1 cellular context compared by ENCODE assay signal in the genomic region with DNA sequence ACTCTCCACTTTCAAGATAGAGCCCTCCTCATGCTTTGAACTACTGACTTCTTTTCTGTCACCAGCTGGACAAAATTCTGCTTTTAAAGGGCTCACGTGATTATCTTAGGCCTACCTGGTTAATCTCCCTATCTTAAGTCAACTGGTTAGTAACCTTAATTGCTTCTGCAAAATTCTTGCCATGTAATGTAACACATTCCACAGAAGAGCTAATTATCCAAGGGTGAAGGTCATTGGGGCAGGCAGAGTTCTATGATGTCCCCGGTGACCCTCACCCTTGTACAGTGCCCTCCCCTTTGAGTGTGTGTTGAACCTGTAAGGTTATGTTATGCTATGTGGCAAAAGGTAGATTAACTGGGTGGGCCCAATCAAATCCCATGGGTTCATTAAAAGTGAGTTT.
TF ChIP-seq lines count a peak whose summit lies in the region.

No MANE protein-coding gene starts in this region.

TF ChIP-seq in HepG2, 621 proteins besides CTCF, POLR2A, EP300 and RAD21 (continued from another document and continues in another):
- TF ChIP-seq, protein P1, sequence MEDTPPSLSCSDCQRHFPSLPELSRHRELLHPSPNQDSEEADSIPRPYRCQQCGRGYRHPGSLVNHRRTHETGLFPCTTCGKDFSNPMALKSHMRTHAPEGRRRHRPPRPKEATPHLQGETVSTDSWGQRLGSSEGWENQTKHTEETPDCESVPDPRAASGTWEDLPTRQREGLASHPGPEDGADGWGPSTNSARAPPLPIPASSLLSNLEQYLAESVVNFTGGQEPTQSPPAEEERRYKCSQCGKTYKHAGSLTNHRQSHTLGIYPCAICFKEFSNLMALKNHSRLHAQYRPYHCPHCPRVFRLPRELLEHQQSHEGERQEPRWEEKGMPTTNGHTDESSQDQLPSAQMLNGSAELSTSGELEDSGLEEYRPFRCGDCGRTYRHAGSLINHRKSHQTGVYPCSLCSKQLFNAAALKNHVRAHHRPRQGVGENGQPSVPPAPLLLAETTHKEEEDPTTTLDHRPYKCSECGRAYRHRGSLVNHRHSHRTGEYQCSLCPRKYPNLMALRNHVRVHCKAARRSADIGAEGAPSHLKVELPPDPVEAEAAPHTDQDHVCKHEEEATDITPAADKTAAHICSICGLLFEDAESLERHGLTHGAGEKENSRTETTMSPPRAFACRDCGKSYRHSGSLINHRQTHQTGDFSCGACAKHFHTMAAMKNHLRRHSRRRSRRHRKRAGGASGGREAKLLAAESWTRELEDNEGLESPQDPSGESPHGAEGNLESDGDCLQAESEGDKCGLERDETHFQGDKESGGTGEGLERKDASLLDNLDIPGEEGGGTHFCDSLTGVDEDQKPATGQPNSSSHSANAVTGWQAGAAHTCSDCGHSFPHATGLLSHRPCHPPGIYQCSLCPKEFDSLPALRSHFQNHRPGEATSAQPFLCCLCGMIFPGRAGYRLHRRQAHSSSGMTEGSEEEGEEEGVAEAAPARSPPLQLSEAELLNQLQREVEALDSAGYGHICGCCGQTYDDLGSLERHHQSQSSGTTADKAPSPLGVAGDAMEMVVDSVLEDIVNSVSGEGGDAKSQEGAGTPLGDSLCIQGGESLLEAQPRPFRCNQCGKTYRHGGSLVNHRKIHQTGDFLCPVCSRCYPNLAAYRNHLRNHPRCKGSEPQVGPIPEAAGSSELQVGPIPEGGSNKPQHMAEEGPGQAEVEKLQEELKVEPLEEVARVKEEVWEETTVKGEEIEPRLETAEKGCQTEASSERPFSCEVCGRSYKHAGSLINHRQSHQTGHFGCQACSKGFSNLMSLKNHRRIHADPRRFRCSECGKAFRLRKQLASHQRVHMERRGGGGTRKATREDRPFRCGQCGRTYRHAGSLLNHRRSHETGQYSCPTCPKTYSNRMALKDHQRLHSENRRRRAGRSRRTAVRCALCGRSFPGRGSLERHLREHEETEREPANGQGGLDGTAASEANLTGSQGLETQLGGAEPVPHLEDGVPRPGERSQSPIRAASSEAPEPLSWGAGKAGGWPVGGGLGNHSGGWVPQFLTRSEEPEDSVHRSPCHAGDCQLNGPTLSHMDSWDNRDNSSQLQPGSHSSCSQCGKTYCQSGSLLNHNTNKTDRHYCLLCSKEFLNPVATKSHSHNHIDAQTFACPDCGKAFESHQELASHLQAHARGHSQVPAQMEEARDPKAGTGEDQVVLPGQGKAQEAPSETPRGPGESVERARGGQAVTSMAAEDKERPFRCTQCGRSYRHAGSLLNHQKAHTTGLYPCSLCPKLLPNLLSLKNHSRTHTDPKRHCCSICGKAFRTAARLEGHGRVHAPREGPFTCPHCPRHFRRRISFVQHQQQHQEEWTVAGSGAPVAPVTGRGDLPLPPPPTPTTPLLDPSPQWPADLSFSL (CRISPR knock-in tag; IDR thresholded peaks at IDR 0.05) = no peak
- TF ChIP-seq NAIF1 (CRISPR knock-in tag; IDR thresholded peaks at IDR 0.05; ENCODE audit: borderline replicate concordance) (no peak), NR2F1 (CRISPR knock-in tag; IDR thresholded peaks at IDR 0.05) (peak; percentile 49 to 80; a peak in 3 of 4 replicates), MED1 (CRISPR knock-in tag; IDR thresholded peaks at IDR 0.05) (peak; percentile 36; the same call in 1 of the 2 replicates), HNF4A (CRISPR knock-in tag; IDR thresholded peaks at IDR 0.05) (peak; percentile 74; the same call in 1 of the 2 replicates), HIVEP1 (CRISPR knock-in tag; IDR thresholded peaks at IDR 0.05) (no peak), TBX2 (CRISPR knock-in tag; IDR thresholded peaks at IDR 0.05; ENCODE audit: borderline replicate concordance) (peak; percentile 82), TEAD3 (CRISPR knock-in tag; optimal IDR thresholded peaks at IDR 0.05; ENCODE audit: borderline replicate concordance) (peak; percentile 80), RORA (CRISPR knock-in tag; IDR thresholded peaks at IDR 0.05) (no peak), NCOR1 (IDR thresholded peaks at IDR 0.05; ENCODE audit: borderline replicate concordance, low read length) (no peak), HMG20B (CRISPR knock-in tag; conservative IDR thresholded peaks at IDR 0.05) (0 out of 2 replicates have a peak, but pooled peaks have one; percentile 16), ARNTL (CRISPR knock-in tag; IDR thresholded peaks at IDR 0.05) (0 out of 2 replicates have a peak, but pooled peaks have one; percentile 18), ZSCAN30 (CRISPR knock-in tag; IDR thresholded peaks at IDR 0.05) (no peak), TCF7 (IDR thresholded peaks at IDR 0.05; ENCODE audit: low read depth) (peak; percentile 55; the same call in 1 of the 2 replicates), ESRRA (CRISPR knock-in tag; IDR thresholded peaks at IDR 0.05; ENCODE audit: low read depth) (peak; percentile 94), KAT7 (CRISPR knock-in tag; IDR thresholded peaks at IDR 0.05; ENCODE audit: borderline replicate concordance) (no peak), HDAC2 (CRISPR knock-in tag; IDR thresholded peaks at IDR 0.05) (0 out of 2 replicates have a peak, but pooled peaks have one; percentile 27), YEATS4 (CRISPR knock-in tag; IDR thresholded peaks at IDR 0.05; ENCODE audit: borderline replicate concordance) (peak; percentile 39; the same call in 1 of the 2 replicates), ZNF317 (CRISPR knock-in tag; IDR thresholded peaks at IDR 0.05) (no peak), BHLHE40 (IDR thresholded peaks at IDR 0.05; ENCODE audit: low read length) (0 out of 2 replicates have a peak, but pooled peaks have one; percentile 58), ZSCAN12 (CRISPR knock-in tag; IDR thresholded peaks at IDR 0.05) (no peak), ZNF766 (CRISPR knock-in tag; IDR thresholded peaks at IDR 0.05; ENCODE audit: borderline replicate concordance) (no peak)
- TF ChIP-seq, protein P2, sequence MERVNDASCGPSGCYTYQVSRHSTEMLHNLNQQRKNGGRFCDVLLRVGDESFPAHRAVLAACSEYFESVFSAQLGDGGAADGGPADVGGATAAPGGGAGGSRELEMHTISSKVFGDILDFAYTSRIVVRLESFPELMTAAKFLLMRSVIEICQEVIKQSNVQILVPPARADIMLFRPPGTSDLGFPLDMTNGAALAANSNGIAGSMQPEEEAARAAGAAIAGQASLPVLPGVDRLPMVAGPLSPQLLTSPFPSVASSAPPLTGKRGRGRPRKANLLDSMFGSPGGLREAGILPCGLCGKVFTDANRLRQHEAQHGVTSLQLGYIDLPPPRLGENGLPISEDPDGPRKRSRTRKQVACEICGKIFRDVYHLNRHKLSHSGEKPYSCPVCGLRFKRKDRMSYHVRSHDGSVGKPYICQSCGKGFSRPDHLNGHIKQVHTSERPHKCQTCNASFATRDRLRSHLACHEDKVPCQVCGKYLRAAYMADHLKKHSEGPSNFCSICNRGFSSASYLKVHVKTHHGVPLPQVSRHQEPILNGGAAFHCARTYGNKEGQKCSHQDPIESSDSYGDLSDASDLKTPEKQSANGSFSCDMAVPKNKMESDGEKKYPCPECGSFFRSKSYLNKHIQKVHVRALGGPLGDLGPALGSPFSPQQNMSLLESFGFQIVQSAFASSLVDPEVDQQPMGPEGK (CRISPR knock-in tag; IDR thresholded peaks at IDR 0.05) = peak; percentile 44; the same call in 1 of the 2 replicates
- TF ChIP-seq, protein P3, sequence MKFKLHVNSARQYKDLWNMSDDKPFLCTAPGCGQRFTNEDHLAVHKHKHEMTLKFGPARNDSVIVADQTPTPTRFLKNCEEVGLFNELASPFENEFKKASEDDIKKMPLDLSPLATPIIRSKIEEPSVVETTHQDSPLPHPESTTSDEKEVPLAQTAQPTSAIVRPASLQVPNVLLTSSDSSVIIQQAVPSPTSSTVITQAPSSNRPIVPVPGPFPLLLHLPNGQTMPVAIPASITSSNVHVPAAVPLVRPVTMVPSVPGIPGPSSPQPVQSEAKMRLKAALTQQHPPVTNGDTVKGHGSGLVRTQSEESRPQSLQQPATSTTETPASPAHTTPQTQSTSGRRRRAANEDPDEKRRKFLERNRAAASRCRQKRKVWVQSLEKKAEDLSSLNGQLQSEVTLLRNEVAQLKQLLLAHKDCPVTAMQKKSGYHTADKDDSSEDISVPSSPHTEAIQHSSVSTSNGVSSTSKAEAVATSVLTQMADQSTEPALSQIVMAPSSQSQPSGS (CRISPR knock-in tag; IDR thresholded peaks at IDR 0.05) = peak; percentile 73
- TF ChIP-seq, protein P4, sequence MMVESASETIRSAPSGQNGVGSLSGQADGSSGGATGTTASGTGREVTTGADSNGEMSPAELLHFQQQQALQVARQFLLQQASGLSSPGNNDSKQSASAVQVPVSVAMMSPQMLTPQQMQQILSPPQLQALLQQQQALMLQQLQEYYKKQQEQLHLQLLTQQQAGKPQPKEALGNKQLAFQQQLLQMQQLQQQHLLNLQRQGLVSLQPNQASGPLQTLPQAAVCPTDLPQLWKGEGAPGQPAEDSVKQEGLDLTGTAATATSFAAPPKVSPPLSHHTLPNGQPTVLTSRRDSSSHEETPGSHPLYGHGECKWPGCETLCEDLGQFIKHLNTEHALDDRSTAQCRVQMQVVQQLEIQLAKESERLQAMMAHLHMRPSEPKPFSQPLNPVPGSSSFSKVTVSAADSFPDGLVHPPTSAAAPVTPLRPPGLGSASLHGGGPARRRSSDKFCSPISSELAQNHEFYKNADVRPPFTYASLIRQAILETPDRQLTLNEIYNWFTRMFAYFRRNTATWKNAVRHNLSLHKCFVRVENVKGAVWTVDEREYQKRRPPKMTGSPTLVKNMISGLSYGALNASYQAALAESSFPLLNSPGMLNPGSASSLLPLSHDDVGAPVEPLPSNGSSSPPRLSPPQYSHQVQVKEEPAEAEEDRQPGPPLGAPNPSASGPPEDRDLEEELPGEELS (CRISPR knock-in tag; IDR thresholded peaks at IDR 0.05) = peak; percentile 36; the same call in 1 of the 2 replicates
- TF ChIP-seq, protein P5, sequence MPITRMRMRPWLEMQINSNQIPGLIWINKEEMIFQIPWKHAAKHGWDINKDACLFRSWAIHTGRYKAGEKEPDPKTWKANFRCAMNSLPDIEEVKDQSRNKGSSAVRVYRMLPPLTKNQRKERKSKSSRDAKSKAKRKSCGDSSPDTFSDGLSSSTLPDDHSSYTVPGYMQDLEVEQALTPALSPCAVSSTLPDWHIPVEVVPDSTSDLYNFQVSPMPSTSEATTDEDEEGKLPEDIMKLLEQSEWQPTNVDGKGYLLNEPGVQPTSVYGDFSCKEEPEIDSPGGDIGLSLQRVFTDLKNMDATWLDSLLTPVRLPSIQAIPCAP (CRISPR knock-in tag; IDR thresholded peaks at IDR 0.05; ENCODE audit: low read depth) = no peak
- TF ChIP-seq, protein P6, sequence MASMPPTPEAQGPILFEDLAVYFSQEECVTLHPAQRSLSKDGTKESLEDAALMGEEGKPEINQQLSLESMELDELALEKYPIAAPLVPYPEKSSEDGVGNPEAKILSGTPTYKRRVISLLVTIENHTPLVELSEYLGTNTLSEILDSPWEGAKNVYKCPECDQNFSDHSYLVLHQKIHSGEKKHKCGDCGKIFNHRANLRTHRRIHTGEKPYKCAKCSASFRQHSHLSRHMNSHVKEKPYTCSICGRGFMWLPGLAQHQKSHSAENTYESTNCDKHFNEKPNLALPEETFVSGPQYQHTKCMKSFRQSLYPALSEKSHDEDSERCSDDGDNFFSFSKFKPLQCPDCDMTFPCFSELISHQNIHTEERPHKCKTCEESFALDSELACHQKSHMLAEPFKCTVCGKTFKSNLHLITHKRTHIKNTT (CRISPR knock-in tag; IDR thresholded peaks at IDR 0.05) = no peak
- TF ChIP-seq, protein P7, sequence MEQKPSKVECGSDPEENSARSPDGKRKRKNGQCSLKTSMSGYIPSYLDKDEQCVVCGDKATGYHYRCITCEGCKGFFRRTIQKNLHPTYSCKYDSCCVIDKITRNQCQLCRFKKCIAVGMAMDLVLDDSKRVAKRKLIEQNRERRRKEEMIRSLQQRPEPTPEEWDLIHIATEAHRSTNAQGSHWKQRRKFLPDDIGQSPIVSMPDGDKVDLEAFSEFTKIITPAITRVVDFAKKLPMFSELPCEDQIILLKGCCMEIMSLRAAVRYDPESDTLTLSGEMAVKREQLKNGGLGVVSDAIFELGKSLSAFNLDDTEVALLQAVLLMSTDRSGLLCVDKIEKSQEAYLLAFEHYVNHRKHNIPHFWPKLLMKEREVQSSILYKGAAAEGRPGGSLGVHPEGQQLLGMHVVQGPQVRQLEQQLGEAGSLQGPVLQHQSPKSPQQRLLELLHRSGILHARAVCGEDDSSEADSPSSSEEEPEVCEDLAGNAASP (CRISPR knock-in tag; IDR thresholded peaks at IDR 0.05; ENCODE audit: borderline replicate concordance) = peak; percentile 62; the same call in 1 of the 2 replicates
- TF ChIP-seq, protein P8, sequence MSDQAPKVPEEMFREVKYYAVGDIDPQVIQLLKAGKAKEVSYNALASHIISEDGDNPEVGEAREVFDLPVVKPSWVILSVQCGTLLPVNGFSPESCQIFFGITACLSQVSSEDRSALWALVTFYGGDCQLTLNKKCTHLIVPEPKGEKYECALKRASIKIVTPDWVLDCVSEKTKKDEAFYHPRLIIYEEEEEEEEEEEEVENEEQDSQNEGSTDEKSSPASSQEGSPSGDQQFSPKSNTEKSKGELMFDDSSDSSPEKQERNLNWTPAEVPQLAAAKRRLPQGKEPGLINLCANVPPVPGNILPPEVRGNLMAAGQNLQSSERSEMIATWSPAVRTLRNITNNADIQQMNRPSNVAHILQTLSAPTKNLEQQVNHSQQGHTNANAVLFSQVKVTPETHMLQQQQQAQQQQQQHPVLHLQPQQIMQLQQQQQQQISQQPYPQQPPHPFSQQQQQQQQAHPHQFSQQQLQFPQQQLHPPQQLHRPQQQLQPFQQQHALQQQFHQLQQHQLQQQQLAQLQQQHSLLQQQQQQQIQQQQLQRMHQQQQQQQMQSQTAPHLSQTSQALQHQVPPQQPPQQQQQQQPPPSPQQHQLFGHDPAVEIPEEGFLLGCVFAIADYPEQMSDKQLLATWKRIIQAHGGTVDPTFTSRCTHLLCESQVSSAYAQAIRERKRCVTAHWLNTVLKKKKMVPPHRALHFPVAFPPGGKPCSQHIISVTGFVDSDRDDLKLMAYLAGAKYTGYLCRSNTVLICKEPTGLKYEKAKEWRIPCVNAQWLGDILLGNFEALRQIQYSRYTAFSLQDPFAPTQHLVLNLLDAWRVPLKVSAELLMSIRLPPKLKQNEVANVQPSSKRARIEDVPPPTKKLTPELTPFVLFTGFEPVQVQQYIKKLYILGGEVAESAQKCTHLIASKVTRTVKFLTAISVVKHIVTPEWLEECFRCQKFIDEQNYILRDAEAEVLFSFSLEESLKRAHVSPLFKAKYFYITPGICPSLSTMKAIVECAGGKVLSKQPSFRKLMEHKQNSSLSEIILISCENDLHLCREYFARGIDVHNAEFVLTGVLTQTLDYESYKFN (CRISPR knock-in tag; conservative IDR thresholded peaks at IDR 0.05) = peak; percentile 63
